19 cellular contexts compared by ENCODE assay signal in the genomic region with DNA sequence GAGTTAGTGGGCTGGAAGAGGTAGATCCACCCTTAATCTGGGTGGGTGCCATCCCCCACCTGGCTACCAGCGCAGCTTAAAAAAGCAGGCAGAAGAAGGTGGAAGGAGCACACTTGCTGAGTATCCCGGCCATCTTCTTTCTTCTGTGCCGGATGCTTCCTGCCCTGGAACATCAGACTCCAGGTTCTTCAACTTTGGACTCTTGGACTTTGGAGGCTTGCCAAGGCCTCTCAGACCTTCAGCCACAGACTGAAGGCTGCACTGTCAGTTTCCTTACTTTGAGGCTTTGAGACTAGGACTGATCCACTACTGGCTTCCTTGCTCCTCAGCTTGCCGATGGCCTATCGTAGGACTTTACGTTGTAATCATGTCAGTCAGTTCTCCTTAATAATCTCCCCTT.
"Had no signal": no experiment of that assay in that cellular context is flagged by ENCODE, and none has a peak within 500 bp of the region (broad histone marks: within the 10 kb centered on the region; RNA-seq: fewer than 3 reads in every experiment).

No MANE protein-coding gene starts in this region.

- DNase-seq: activated CD4-positive, alpha-beta T cell treated with anti-CD3 and anti-CD28 coated beads, Interleukin-2, amount 10 ng/mL, durations not matched to agents 24 days and 14 days; activated CD8-positive, alpha-beta T cell treated with anti-CD3 and anti-CD28 coated beads, Interleukin-2, amount 10 ng/mL, durations not matched to agents 7 days and 5 days; activated naive CD4-positive, alpha-beta T cell; activated T-cell treated with anti-CD3 and anti-CD28 coated beads, Interleukin-2, amount 50 U/mL, for 24 hours; endodermal cell; head of caudate nucleus; left cardiac atrium; stimulated activated CD4-positive, alpha-beta T cell treated with anti-CD3 and anti-CD28 coated beads, Interleukin-4, amount 100 ng/mL, for 24 hours; stimulated activated naive CD4-positive, alpha-beta T cell treated with Interleukin-2 at 50 U/mL for 16 hours; upper lobe of right lung had no signal

- H3K27ac ChIP-seq: coronary artery, gastroesophageal sphincter, prostate gland, right atrium auricular region, upper lobe of right lung had no signal

- H3K9me3 Mint-ChIP-seq: activated CD4-positive, alpha-beta T cell treated with anti-CD3 and anti-CD28 coated beads, Interleukin-2, amount 10 ng/mL, durations not matched to agents 24 days and 14 days; activated T-cell treated with anti-CD3 and anti-CD28 coated beads, Interleukin-2, amount 50 U/mL, for 24 hours; endodermal cell had no signal

- H3K36me3 Mint-ChIP-seq: activated naive CD8-positive, alpha-beta T cell; mesothelial cell of epicardium; natural killer cell treated with Interleukin-12 subunit alpha and Interleukin-12 subunit beta and Interleukin-15 and Interleukin-18, amount 100 ng/mL, for 72 hours had no signal

- ATAC-seq: activated CD4-positive, CD25-positive, alpha-beta regulatory T cell treated with anti-CD3 and anti-CD28 coated beads, Interleukin-2, amount 50 U/mL, for 24 hours; activated CD8-positive, alpha-beta T cell treated with anti-CD3 and anti-CD28 coated beads, Interleukin-2, amount 10 ng/mL, durations not matched to agents 7 days and 5 days; gastroesophageal sphincter; left cardiac atrium; natural killer cell treated with Interleukin-12 subunit alpha and Interleukin-12 subunit beta and Interleukin-15 and Interleukin-18, amount 100 ng/mL, for 72 hours; upper lobe of right lung had no signal

- H3K27me3 Mint-ChIP-seq: activated CD4-positive, alpha-beta T cell treated with anti-CD3 and anti-CD28 coated beads, Interleukin-2, amount 10 ng/mL, durations not matched to agents 24 days and 14 days; activated naive CD8-positive, alpha-beta T cell; activated T-cell treated with anti-CD3 and anti-CD28 coated beads, Interleukin-2, amount 50 U/mL, for 24 hours; natural killer cell treated with Interleukin-12 subunit alpha and Interleukin-12 subunit beta and Interleukin-15 and Interleukin-18, amount 100 ng/mL, for 72 hours had no signal

- H3K4me1 Mint-ChIP-seq: activated CD4-positive, alpha-beta T cell treated with anti-CD3 and anti-CD28 coated beads, Interleukin-2, amount 10 ng/mL, durations not matched to agents 24 days and 14 days; endodermal cell; mesothelial cell of epicardium had no signal

- H3K36me3 ChIP-seq: gastroesophageal sphincter, prostate gland, right atrium auricular region, upper lobe of right lung had no signal

- H3K4me3 Mint-ChIP-seq: activated CD4-positive, alpha-beta T cell treated with anti-CD3 and anti-CD28 coated beads, Interleukin-2, amount 10 ng/mL, durations not matched to agents 24 days and 14 days; activated CD8-positive, alpha-beta T cell treated with anti-CD3 and anti-CD28 coated beads, Interleukin-2, amount 10 ng/mL, durations not matched to agents 7 days and 5 days; activated naive CD8-positive, alpha-beta T cell; activated T-cell treated with anti-CD3 and anti-CD28 coated beads, Interleukin-2, amount 50 U/mL, for 24 hours; endodermal cell; mesothelial cell of epicardium; natural killer cell treated with Interleukin-12 subunit alpha and Interleukin-12 subunit beta and Interleukin-15 and Interleukin-18, amount 100 ng/mL, for 72 hours had no signal

- H3K27me3 ChIP-seq: gastroesophageal sphincter, right atrium auricular region, upper lobe of right lung had no signal

- H3K9me3 ChIP-seq: gastroesophageal sphincter, prostate gland, right atrium auricular region, upper lobe of right lung had no signal

- H3K4me1 ChIP-seq: gastroesophageal sphincter, prostate gland, right atrium auricular region, upper lobe of right lung had no signal

- H3K27ac Mint-ChIP-seq: activated CD4-positive, alpha-beta T cell treated with anti-CD3 and anti-CD28 coated beads, Interleukin-2, amount 10 ng/mL, durations not matched to agents 24 days and 14 days; activated CD8-positive, alpha-beta T cell treated with anti-CD3 and anti-CD28 coated beads, Interleukin-2, amount 10 ng/mL, durations not matched to agents 7 days and 5 days; activated naive CD8-positive, alpha-beta T cell; activated T-cell treated with anti-CD3 and anti-CD28 coated beads, Interleukin-2, amount 50 U/mL, for 24 hours; activated T-helper 2 cell treated with anti-CD3 and anti-CD28 coated beads, Interferon-gamma antibody, Interleukin-2, Interleukin-4, amounts not matched to agents 10 μg/mL and 5 μg/mL and 100 μg/mL, durations not matched to agents 14 hours and 24 hours and 36 hours; endodermal cell; mesothelial cell of epicardium; natural killer cell treated with Interleukin-12 subunit alpha and Interleukin-12 subunit beta and Interleukin-15 and Interleukin-18, amount 100 ng/mL, for 72 hours had no signal

- H3K4me3 ChIP-seq: coronary artery, gastroesophageal sphincter, prostate gland, right atrium auricular region, upper lobe of right lung had no signal
